ENCODE assay signal across 16 cellular contexts in the genomic region with DNA sequence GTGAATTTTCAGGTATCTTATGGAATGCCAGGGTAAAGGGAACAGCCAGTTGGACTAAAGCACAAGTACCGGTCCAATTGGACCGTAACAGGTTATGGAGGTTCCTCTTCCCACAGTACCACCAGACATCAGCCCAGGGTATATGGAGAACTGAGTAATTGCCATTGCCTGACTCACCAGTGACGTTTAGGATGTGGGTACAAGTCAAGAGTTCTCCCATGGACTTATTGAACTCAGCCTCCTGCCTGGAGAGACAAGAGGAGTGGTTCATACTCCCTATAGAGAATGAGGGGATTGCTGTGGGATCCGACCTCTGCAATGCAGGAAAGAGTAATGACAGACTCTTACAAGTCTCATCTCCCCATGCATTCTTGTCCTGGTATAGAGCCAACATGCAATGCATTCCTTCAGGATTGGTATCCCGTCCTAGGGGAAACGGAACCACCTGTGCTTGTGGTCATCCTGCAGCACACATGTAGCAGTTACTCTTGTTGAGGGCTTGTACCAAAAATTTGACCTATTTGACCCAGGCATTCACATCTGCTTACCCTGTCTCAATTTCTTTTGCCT. TPM values are rescaled to one million over a fixed set of nuclear protein-coding genes. Genes with fewer than 3 reads are reported as not detected.
DNase-seq lines count a peak whose midpoint lies in the region; ATAC-seq and TF ChIP-seq lines count a peak whose summit lies in the region.
"Had no signal": no experiment of that assay in that cellular context is flagged by ENCODE, and none has a peak within 500 bp of the region (broad histone marks: within the 10 kb centered on the region; RNA-seq: fewer than 3 reads in every experiment).

No MANE protein-coding gene starts in this region.

- TF ChIP-seq CTCF in HFFc6 (IDR thresholded peaks at IDR 0.05) (no peak), fibroblast of mammary gland (conservative IDR thresholded peaks at IDR 0.05; ENCODE audit: control insufficient read depth, insufficient read depth, low read depth, low read length) (no peak), endothelial cell (IDR thresholded peaks at IDR 0.05; ENCODE audit: unreplicated experiment) (no peak)

- no peak overlapping the region for H3K27ac ChIP-seq in right cardiac atrium (ENCODE audit: low read length)
- H3K27ac ChIP-seq: C4-2B, HL-60, SJSA1 had no signal

- H3K27me3 Mint-ChIP-seq in HFFc6 (ENCODE audit: insufficient read depth) (peaks cover 33% of the 10 kb centered on the region), endothelial cell (ENCODE audit: unreplicated experiment) (peaks cover 5% of the 10 kb centered on the region)

- H3K27ac Mint-ChIP-seq in HFFc6: no peak overlapping the region
- no peak overlapping the region for H3K27ac Mint-ChIP-seq in endothelial cell (ENCODE audit: unreplicated experiment)

- H3K4me3 Mint-ChIP-seq in HFFc6 (no peak overlapping the region), endothelial cell (ENCODE audit: unreplicated experiment) (no peak overlapping the region)

- H3K4me1 ChIP-seq in right cardiac atrium (ENCODE audit: control insufficient read depth, insufficient read depth, low read length): no peaks in the 10 kb centered on the region
- H3K4me1 ChIP-seq: SJSA1 had no signal

- H3K9me3 Mint-ChIP-seq in HFFc6 (peaks cover 17% of the 10 kb centered on the region), endothelial cell (ENCODE audit: unreplicated experiment) (peaks cover 5% of the 10 kb centered on the region)

- H3K4me1 Mint-ChIP-seq in HFFc6 (ENCODE audit: low read depth) (no peaks in the 10 kb centered on the region), endothelial cell (ENCODE audit: unreplicated experiment) (no peaks in the 10 kb centered on the region)

- peaks cover 15% of the 10 kb centered on the region for H3K36me3 Mint-ChIP-seq in HFFc6 (ENCODE audit: low read depth)
- H3K36me3 Mint-ChIP-seq in endothelial cell (ENCODE audit: low read depth, unreplicated experiment): peaks cover 7% of the 10 kb centered on the region

- WGBS in right cardiac atrium: 76% methylated on average over 6 of the region's 6 CpGs

- H3K27me3 ChIP-seq in right cardiac atrium (ENCODE audit: control insufficient read depth, insufficient read depth): no peaks in the 10 kb centered on the region
- H3K27me3 ChIP-seq: SJSA1 had no signal

- intact Hi-C loops in right cardiac atrium (cut with DNase I): no loop called here

- ATAC-seq in HG03039 (IDR thresholded peaks at IDR 0.05; ENCODE audit: unreplicated experiment) (no peak), right cardiac atrium (no peak)

- DNase-seq in CD1c-positive myeloid dendritic cell (ENCODE audit: extremely low spot score) (peak; percentile 6), HFFc6 (peak; percentile 3), RKO (ENCODE audit: low spot score) (peak; percentile 23), fibroblast of mammary gland (ENCODE audit: low read depth) (peak; percentile 51), globus pallidus (ENCODE audit: low spot score) (no peak), right cardiac atrium (no peak), endothelial cell (ENCODE audit: low spot score) (no peak)
- DNase-seq: NCI-H1105 treated with DMSO at 0.1 percent for 48 hours, NCI-H187, NCI-H446, OCI-M1 had no signal

- no peak overlapping the region for H3K4me3 ChIP-seq in fibroblast of mammary gland (ENCODE audit: control insufficient read depth, low read depth, low read length)
- H3K4me3 ChIP-seq in right cardiac atrium (ENCODE audit: low read length): no peak overlapping the region
- H3K4me3 ChIP-seq: SJSA1 had no signal

- no peaks in the 10 kb centered on the region for H3K9me3 ChIP-seq in right cardiac atrium (ENCODE audit: control insufficient read depth, low read length)

RNA-seq across cellular contexts. Expression of a gene that starts 30.7 kb away (rescaled TPM):
- under 1 TPM in 4 of 6 experiments, not detected in 2; 0.11 to 0.21 (median 0.16) TPM for total RNA-seq in HFFc6 (2021; fragmentation: NEBNext Ultra II Directional; extraction: Animal tissue kit (Norgen Biotek cat#: 25700))
- total RNA-seq in right cardiac atrium: under 1 TPM; 0.17 to 0.56 (median 0.32) TPM
- 0.18 TPM for polyA plus RNA-seq in right cardiac atrium
- not detected for total RNA-seq in endothelial cell (ENCODE audit: unreplicated experiment)
- total RNA-seq: A673, SJSA1 had no signal

RNA-seq across cellular contexts. Expression of a gene that starts 43.2 kb away (rescaled TPM):
- total RNA-seq in HFFc6 (2021; fragmentation: NEBNext Ultra II Directional; extraction: Animal tissue kit (Norgen Biotek cat#: 25700)): 10 to 100 TPM; 47.6 to 62.2 (median 58.4) TPM
- total RNA-seq in right cardiac atrium (10 to 100 TPM; 28.8 to 38.0 (median 31.7) TPM), endothelial cell (ENCODE audit: unreplicated experiment) (43.2 TPM)
- 18.4 TPM for polyA plus RNA-seq in right cardiac atrium

RNA-seq across cellular contexts. Expression of a gene that starts 45.9 kb away (rescaled TPM):
- total RNA-seq in HFFc6 (2021; fragmentation: NEBNext Ultra II Directional; extraction: Animal tissue kit (Norgen Biotek cat#: 25700)): under 1 TPM in 1 of 6 experiments, not detected in 5; 0.14 TPM
- total RNA-seq in right cardiac atrium (under 1 TPM; 0.25 to 0.82 (median 0.29) TPM), endothelial cell (ENCODE audit: unreplicated experiment) (not detected)
- polyA plus RNA-seq in right cardiac atrium: 0.52 TPM
- total RNA-seq: A673, SJSA1 had no signal

RNA-seq across cellular contexts. Expression of a gene that starts 49.9 kb away (rescaled TPM):
- total RNA-seq in HFFc6 (2021; fragmentation: NEBNext Ultra II Directional; extraction: Animal tissue kit (Norgen Biotek cat#: 25700)): 10 to 100 TPM; 67.2 to 83.6 (median 74.2) TPM
- 10 to 100 TPM; 34.9 to 43.3 (median 36.9) TPM for total RNA-seq in right cardiac atrium
- polyA plus RNA-seq in right cardiac atrium: 17.2 TPM
- total RNA-seq in endothelial cell (ENCODE audit: unreplicated experiment): 45.1 TPM

Comparison
In these comparisons a context has a peak if more than half of its experiments do, and no peak if none do; other contexts are left out.
1. DNase-seq: peak in CD1c-positive myeloid dendritic cell (single experiment), HFFc6 (single experiment), RKO (single experiment) and fibroblast of mammary gland (single experiment); none in globus pallidus (single experiment), right cardiac atrium (0 of 3) and endothelial cell (single experiment).